Comparison of ENCODE assay signal across 19 cellular contexts in genomic region chr15:62607643-62608042, GRCh38.
DNase-seq lines count a peak whose midpoint lies in the region; ATAC-seq, FAIRE-seq and TF ChIP-seq lines count a peak whose summit lies in the region.
"Had no signal": no experiment of that assay in that cellular context is flagged by ENCODE, and none has a peak within 500 bp of the region (broad histone marks: within the 10 kb centered on the region; RNA-seq: fewer than 3 reads in every experiment).

No MANE protein-coding gene starts in this region.

- no peaks in the 10 kb centered on the region for H3K9me1 ChIP-seq in keratinocyte (ENCODE audit: control insufficient read depth, extremely low read depth, insufficient read depth, low read length)

- no peaks in the 10 kb centered on the region for H3K4me1 Mint-ChIP-seq in stimulated activated naive CD8-positive, alpha-beta T cell treated with anti-CD3 and anti-CD28 coated beads, Interleukin-15, amount 100 ng/mL, for 72 hours
- H3K4me1 Mint-ChIP-seq: activated naive CD8-positive, alpha-beta T cell treated with anti-CD3 and anti-CD28 coated beads, Interleukin-2, amount 10 ng/mL, durations not matched to agents 7 days and 5 days; stimulated activated naive B cell treated with anti-CD40 and anti-IgM and Interleukin-4, amounts not matched to agents 10 μg/mL and 1 μg/mL and 100 μg/mL, for 72 hours had no signal

- H4K20me1 ChIP-seq in keratinocyte (ENCODE audit: control insufficient read depth, extremely low read depth, insufficient read depth, low read length): no peaks in the 10 kb centered on the region

- H3K9ac ChIP-seq in keratinocyte (ENCODE audit: control insufficient read depth, extremely low read depth, insufficient read depth, low read length): no peak overlapping the region

- H3K36me3 ChIP-seq in keratinocyte (ENCODE audit: control insufficient read depth in 2 of 2, extremely low read depth in 1 of 2, insufficient read depth in 2 of 2, low read length in 2 of 2): no peaks in the 10 kb centered on the region
- H3K36me3 ChIP-seq: colonic mucosa, esophagus squamous epithelium, right lobe of liver had no signal

- no peak overlapping the region for H3K27ac Mint-ChIP-seq in stimulated activated naive CD8-positive, alpha-beta T cell treated with anti-CD3 and anti-CD28 coated beads, Interleukin-15, amount 100 ng/mL, for 72 hours
- H3K27ac Mint-ChIP-seq: activated naive CD8-positive, alpha-beta T cell treated with anti-CD3 and anti-CD28 coated beads, Interleukin-2, amount 10 ng/mL, durations not matched to agents 7 days and 5 days; stimulated activated naive B cell treated with anti-CD40 and anti-IgM and Interleukin-4, amounts not matched to agents 10 μg/mL and 1 μg/mL and 100 μg/mL, for 72 hours had no signal

- TF ChIP-seq CTCF in astrocyte of the spinal cord (IDR thresholded peaks at IDR 0.05; ENCODE audit: low read depth, low read length) (no peak), keratinocyte (optimal IDR thresholded peaks at IDR 0.05 in 1 of 3, IDR thresholded peaks at IDR 0.05 in 1 of 3, conservative IDR thresholded peaks at IDR 0.05 in 1 of 3; ENCODE audit: extremely low read depth in 1 of 3, insufficient read depth in 2 of 3, low read length in 3 of 3) (no peak)

- H3K4me3 ChIP-seq in astrocyte of the spinal cord (ENCODE audit: low read depth, low read length) (no peak overlapping the region), keratinocyte (ENCODE audit: control insufficient read depth in 2 of 3, extremely low read depth in 1 of 3, insufficient read depth in 2 of 3, low read depth in 1 of 3, low read length in 3 of 3) (no peak overlapping the region)
- H3K4me3 ChIP-seq: colonic mucosa, esophagus squamous epithelium, right lobe of liver had no signal

- no peak for ATAC-seq in activated CD4-positive, CD25-positive, alpha-beta regulatory T cell treated with anti-CD3 and anti-CD28 coated beads, Interleukin-2, amount 50 U/mL, for 24 hours
- no peak for ATAC-seq in stimulated activated naive CD8-positive, alpha-beta T cell treated with anti-CD3 and anti-CD28 coated beads, Interleukin-15, amount 100 ng/mL, for 72 hours
- no peak for ATAC-seq in GM19023 (IDR thresholded peaks at IDR 0.05; ENCODE audit: unreplicated experiment)
- ATAC-seq: right lobe of liver; stimulated activated naive B cell treated with anti-CD40 and anti-IgM and Interleukin-4, amounts not matched to agents 10 μg/mL and 1 μg/mL and 100 μg/mL, for 72 hours had no signal

- H3K4me3 Mint-ChIP-seq in stimulated activated naive CD8-positive, alpha-beta T cell treated with anti-CD3 and anti-CD28 coated beads, Interleukin-15, amount 100 ng/mL, for 72 hours: no peak overlapping the region
- H3K4me3 Mint-ChIP-seq: activated naive CD8-positive, alpha-beta T cell treated with anti-CD3 and anti-CD28 coated beads, Interleukin-2, amount 10 ng/mL, durations not matched to agents 7 days and 5 days; nephron progenitor cell; stimulated activated naive B cell treated with anti-CD40 and anti-IgM and Interleukin-4, amounts not matched to agents 10 μg/mL and 1 μg/mL and 100 μg/mL, for 72 hours had no signal

- H3K9me3 ChIP-seq in keratinocyte (ENCODE audit: control insufficient read depth, low read depth, low read length): no peaks in the 10 kb centered on the region
- H3K9me3 ChIP-seq: colonic mucosa, esophagus squamous epithelium, right lobe of liver had no signal

- DNase-seq in A172 (ENCODE audit: low spot score): peak; percentile 11
- DNase-seq in HK-2 (ENCODE audit: unreplicated experiment): peak; percentile 41
- peak; percentile 60 for DNase-seq in astrocyte of the spinal cord (ENCODE audit: low read depth, low spot score)
- peak; percentile 28 for DNase-seq in keratinocyte (ENCODE audit: low read depth, low spot score)
- DNase-seq in stimulated activated naive CD8-positive, alpha-beta T cell treated with anti-CD3 and anti-CD28 coated beads, Interleukin-15, amount 100 ng/mL, for 72 hours: no peak
- DNase-seq in NCI-H1436 (lab: John Stamatoyannopoulos, UW): no peak
- DNase-seq: activated CD4-positive, CD25-positive, alpha-beta regulatory T cell; activated naive CD8-positive, alpha-beta T cell treated with anti-CD3 and anti-CD28 coated beads, Interleukin-2, amount 10 ng/mL, durations not matched to agents 7 days and 5 days; activated T-cell treated with anti-CD3 and anti-CD28 coated beads, Interleukin-2, amount 50 U/mL, for 1 hour; colonic mucosa; esophagus squamous epithelium; NCI-H524; nephron progenitor cell; OCI-M1; right lobe of liver; stimulated activated naive B cell treated with anti-CD40 and anti-IgM and Interleukin-4, amounts not matched to agents 10 μg/mL and 1 μg/mL and 100 μg/mL, for 72 hours had no signal

- peak; percentile 62 for FAIRE-seq in keratinocyte (lab: Jason Lieb, UNC)
- FAIRE-seq: GM18507 had no signal

- no peak overlapping the region for H3K4me2 ChIP-seq in keratinocyte (ENCODE audit: control insufficient read depth, extremely low read depth, insufficient read depth, low read depth, low read length)

- in situ Hi-C loops in astrocyte of the spinal cord (cut with HindIII; ENCODE audit: low sequenced_read_pairs): no loop called here

- H3K4me1 ChIP-seq in keratinocyte (ENCODE audit: control insufficient read depth, extremely low read depth, insufficient read depth, low read length): peaks cover 38% of the 10 kb centered on the region

- no peaks in the 10 kb centered on the region for H3K79me2 ChIP-seq in keratinocyte (ENCODE audit: control insufficient read depth, insufficient read depth, low read length)

- dilution Hi-C loops in keratinocyte (cut with MboI; ENCODE audit: extremely low pct_ligation_motif_present, low sequenced_read_pairs): no loop called here

- H3K27me3 Mint-ChIP-seq in stimulated activated naive CD8-positive, alpha-beta T cell treated with anti-CD3 and anti-CD28 coated beads, Interleukin-15, amount 100 ng/mL, for 72 hours: peaks cover 25% of the 10 kb centered on the region

- no peak overlapping the region for H2AFZ ChIP-seq in keratinocyte (ENCODE audit: control insufficient read depth, low read length)

- H3K27me3 ChIP-seq in keratinocyte (ENCODE audit: control insufficient read depth, extremely low read depth, insufficient read depth, low read length): no peaks in the 10 kb centered on the region
- H3K27me3 ChIP-seq: colonic mucosa, esophagus squamous epithelium, right lobe of liver had no signal

- H3K27ac ChIP-seq in keratinocyte (ENCODE audit: control insufficient read depth, insufficient read depth, low read length): no peak overlapping the region
- H3K27ac ChIP-seq: colonic mucosa, esophagus squamous epithelium, right lobe of liver had no signal

- H3K9me3 Mint-ChIP-seq in stimulated activated naive CD8-positive, alpha-beta T cell treated with anti-CD3 and anti-CD28 coated beads, Interleukin-15, amount 100 ng/mL, for 72 hours: no peaks in the 10 kb centered on the region
- H3K9me3 Mint-ChIP-seq: activated naive CD8-positive, alpha-beta T cell treated with anti-CD3 and anti-CD28 coated beads, Interleukin-2, amount 10 ng/mL, durations not matched to agents 7 days and 5 days; nephron progenitor cell; stimulated activated naive B cell treated with anti-CD40 and anti-IgM and Interleukin-4, amounts not matched to agents 10 μg/mL and 1 μg/mL and 100 μg/mL, for 72 hours had no signal

Comparison
In these comparisons a context has a peak if more than half of its experiments do, and no peak if none do; other contexts are left out.
1. DNase-seq: peak in A172 (single experiment), HK-2 (single experiment), astrocyte of the spinal cord (single experiment) and keratinocyte (single experiment); none in stimulated activated naive CD8-positive, alpha-beta T cell treated with anti-CD3 and anti-CD28 coated beads, Interleukin-15, amount 100 ng/mL, for 72 hours (0 of 2) and NCI-H1436 (single experiment).